In the genomic region with DNA sequence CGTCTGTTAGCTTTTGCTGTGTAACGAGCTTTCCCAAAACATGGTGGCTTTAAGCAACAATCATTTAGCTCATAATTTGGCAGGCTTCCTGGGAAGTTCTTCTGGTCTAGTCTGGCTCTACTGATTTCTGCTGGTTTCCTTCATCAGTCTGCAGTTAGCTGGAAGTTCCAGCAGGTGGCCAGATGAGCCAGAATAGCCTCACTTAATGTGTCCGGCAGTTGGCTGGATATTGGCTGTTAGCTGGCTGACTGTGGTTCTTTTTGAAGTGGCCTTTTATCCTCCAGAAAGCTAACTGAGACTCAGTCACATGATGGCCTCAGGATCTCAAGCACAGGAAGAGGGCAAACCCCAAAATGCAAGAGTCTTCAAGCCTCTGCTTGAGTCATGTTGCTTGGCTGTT, we compare ENCODE assay signal across 1 cellular context.
TF ChIP-seq lines count a peak whose summit lies in the region.

No MANE protein-coding gene starts in this region.

TF ChIP-seq in H1, 55 proteins besides CTCF, POLR2A, EP300 and RAD21 (continued from another document):
- TF ChIP-seq, protein P1, sequence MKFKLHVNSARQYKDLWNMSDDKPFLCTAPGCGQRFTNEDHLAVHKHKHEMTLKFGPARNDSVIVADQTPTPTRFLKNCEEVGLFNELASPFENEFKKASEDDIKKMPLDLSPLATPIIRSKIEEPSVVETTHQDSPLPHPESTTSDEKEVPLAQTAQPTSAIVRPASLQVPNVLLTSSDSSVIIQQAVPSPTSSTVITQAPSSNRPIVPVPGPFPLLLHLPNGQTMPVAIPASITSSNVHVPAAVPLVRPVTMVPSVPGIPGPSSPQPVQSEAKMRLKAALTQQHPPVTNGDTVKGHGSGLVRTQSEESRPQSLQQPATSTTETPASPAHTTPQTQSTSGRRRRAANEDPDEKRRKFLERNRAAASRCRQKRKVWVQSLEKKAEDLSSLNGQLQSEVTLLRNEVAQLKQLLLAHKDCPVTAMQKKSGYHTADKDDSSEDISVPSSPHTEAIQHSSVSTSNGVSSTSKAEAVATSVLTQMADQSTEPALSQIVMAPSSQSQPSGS (IDR thresholded peaks at IDR 0.05; ENCODE audit: low read length) = no peak
- TF ChIP-seq GTF2F1 (IDR thresholded peaks at IDR 0.05; ENCODE audit: borderline replicate concordance, low read depth, low read length) (no peak), NRF1 (IDR thresholded peaks at IDR 0.05; ENCODE audit: low read depth, low read length) (no peak), CHD1 (IDR thresholded peaks at IDR 0.05; ENCODE audit: low read depth, low read length) (no peak), SIRT6 (IDR thresholded peaks at IDR 0.05; ENCODE audit: low read length) (no peak), GABPA (IDR thresholded peaks at IDR 0.05; ENCODE audit: borderline replicate concordance, insufficient read depth, low read length) (no peak), RNF2 (IDR thresholded peaks at IDR 0.05; ENCODE audit: borderline replicate concordance, low read depth, low read length, missing control alignments, poor library complexity, severe bottlenecking) (no peak), SAP30 (IDR thresholded peaks at IDR 0.05; ENCODE audit: insufficient read depth, insufficient replicate concordance, low read length) (no peak), TBP (IDR thresholded peaks at IDR 0.05; ENCODE audit: low read depth, low read length) (no peak), BRCA1 (IDR thresholded peaks at IDR 0.05; ENCODE audit: low read depth, low read length) (no peak), HDAC2 (IDR thresholded peaks at IDR 0.05; ENCODE audit: borderline replicate concordance in 1 of 2, low read depth in 2 of 2, low read length in 2 of 2) (no peak), CREB1 (IDR thresholded peaks at IDR 0.05) (no peak)
TF ChIP-seq in H1: peak in this region for 0.
